Comparison of ENCODE assay signal across 2 cellular contexts in the genomic region with DNA sequence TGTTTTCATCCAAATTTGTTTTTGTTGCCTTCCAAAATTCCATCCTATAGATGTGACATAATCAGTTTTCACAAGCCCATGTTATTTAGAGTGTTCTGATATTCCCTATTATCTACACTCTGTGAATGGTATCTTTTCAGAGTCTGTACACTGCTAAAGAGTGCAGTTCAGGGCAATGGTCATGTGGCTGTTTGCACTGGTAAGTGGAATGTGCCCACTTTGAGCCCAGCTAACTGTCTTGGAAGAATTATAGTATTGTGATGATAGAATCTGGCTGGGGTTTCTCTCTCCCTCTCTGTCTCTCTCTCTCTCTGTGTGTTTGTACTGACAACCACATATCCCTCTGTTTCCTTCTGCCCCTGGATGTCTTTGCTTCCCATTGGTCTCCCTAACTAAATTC.
"Had no signal": no experiment of that assay in that cellular context is flagged by ENCODE, and none has a peak within 500 bp of the region (broad histone marks: within the 10 kb centered on the region; RNA-seq: fewer than 3 reads in every experiment).

No MANE protein-coding gene starts in this region.

- DNase-seq: GDM1, GF-D8 had no signal
